In genomic region chr2:134790487-134790886, GRCh38 we compare ENCODE assay signal across 2 cellular contexts.
TF ChIP-seq lines count a peak whose summit lies in the region.

No MANE protein-coding gene starts in this region.

TF ChIP-seq in SK-N-SH, 30 proteins besides CTCF, POLR2A, EP300 and RAD21 (continued from another document):
- no peak for TF ChIP-seq REST (IDR thresholded peaks at IDR 0.05; ENCODE audit: low read depth, low read length)
- TF ChIP-seq, protein P1, sequence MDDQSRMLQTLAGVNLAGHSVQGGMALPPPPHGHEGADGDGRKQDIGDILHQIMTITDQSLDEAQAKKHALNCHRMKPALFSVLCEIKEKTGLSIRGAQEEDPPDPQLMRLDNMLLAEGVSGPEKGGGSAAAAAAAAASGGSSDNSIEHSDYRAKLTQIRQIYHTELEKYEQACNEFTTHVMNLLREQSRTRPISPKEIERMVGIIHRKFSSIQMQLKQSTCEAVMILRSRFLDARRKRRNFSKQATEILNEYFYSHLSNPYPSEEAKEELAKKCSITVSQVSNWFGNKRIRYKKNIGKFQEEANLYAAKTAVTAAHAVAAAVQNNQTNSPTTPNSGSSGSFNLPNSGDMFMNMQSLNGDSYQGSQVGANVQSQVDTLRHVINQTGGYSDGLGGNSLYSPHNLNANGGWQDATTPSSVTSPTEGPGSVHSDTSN (IDR thresholded peaks at IDR 0.05): no peak
- TF ChIP-seq MAX (IDR thresholded peaks at IDR 0.05; ENCODE audit: low read depth): no peak
- no peak for TF ChIP-seq GATA2 (CRISPR knock-in tag; IDR thresholded peaks at IDR 0.05)
- TF ChIP-seq MEF2A (IDR thresholded peaks at IDR 0.05; ENCODE audit: borderline replicate concordance, low read depth): no peak
- no peak for TF ChIP-seq YY1 (IDR thresholded peaks at IDR 0.05; ENCODE audit: low read depth)
- no peak for TF ChIP-seq TEAD4 (IDR thresholded peaks at IDR 0.05; ENCODE audit: borderline replicate concordance, insufficient read depth)
- no peak for TF ChIP-seq RXRA (IDR thresholded peaks at IDR 0.05; ENCODE audit: borderline replicate concordance, low read depth)
- TF ChIP-seq SMC3 (IDR thresholded peaks at IDR 0.05; ENCODE audit: low read depth, low read length): no peak
- no peak for TF ChIP-seq ELF1 (IDR thresholded peaks at IDR 0.05)
- no peak for TF ChIP-seq RFX5 (IDR thresholded peaks at IDR 0.05; ENCODE audit: low read length)
- TF ChIP-seq FOXM1 (IDR thresholded peaks at IDR 0.05; ENCODE audit: low read depth): no peak
- no peak for TF ChIP-seq IRF3 (IDR thresholded peaks at IDR 0.05; ENCODE audit: low read depth, low read length)
- TF ChIP-seq NFIC (IDR thresholded peaks at IDR 0.05; ENCODE audit: borderline replicate concordance): no peak
- no peak for TF ChIP-seq USF1 (IDR thresholded peaks at IDR 0.05; ENCODE audit: borderline replicate concordance, low read depth)
- no peak for TF ChIP-seq FOXJ3 (CRISPR knock-in tag; IDR thresholded peaks at IDR 0.05)

TF ChIP-seq in SK-N-SH treated with all-trans-retinoic acid at 6 μM for 48 hours, 23 proteins besides CTCF, POLR2A, EP300 and RAD21 (continued from another document):
- TF ChIP-seq PATZ1 (CRISPR knock-in tag; IDR thresholded peaks at IDR 0.05; ENCODE audit: borderline replicate concordance): no peak
